In genomic region chr6:32244946-32245398, GRCh38 we compare ENCODE assay signal across 8 cellular contexts. TPM values are rescaled to one million over a fixed set of nuclear protein-coding genes. Genes with fewer than 3 reads are reported as not detected.
DNase-seq lines count a peak whose midpoint lies in the region; ATAC-seq and TF ChIP-seq lines count a peak whose summit lies in the region.

No MANE protein-coding gene starts in this region.

- H3K36me3 ChIP-seq in aorta (ENCODE audit: control insufficient read depth in 1 of 2, insufficient read depth in 2 of 2, low read length in 1 of 2): no peaks in the 10 kb centered on the region

- under 1% methylated on average over 14 of the region's 14 CpGs for WGBS in right cardiac atrium
- 0 to 1% methylated on average over 14 of the region's 14 CpGs for WGBS in aorta, 2 donors

- H3K27ac Mint-ChIP-seq in T-cell: peak overlapping the region; percentile 29 to 49

- H3K4me3 ChIP-seq in right cardiac atrium (ENCODE audit: low read length): no peak overlapping the region
- H3K4me3 ChIP-seq in retinal pigment epithelial cell (ENCODE audit: low read length): no peak overlapping the region
- no peak overlapping the region for H3K4me3 ChIP-seq in aorta (ENCODE audit: low read length in 2 of 2)

- H3K9me3 ChIP-seq in right cardiac atrium (ENCODE audit: control insufficient read depth, low read length) (no peaks in the 10 kb centered on the region), aorta (ENCODE audit: control insufficient read depth, low read length) (no peaks in the 10 kb centered on the region)

- TF ChIP-seq RAD21 in Ishikawa (IDR thresholded peaks at IDR 0.05; ENCODE audit: low read depth): peak; percentile 85

- peak overlapping the region; percentile 18 to 59 (median 37) for H3K4me3 Mint-ChIP-seq in T-cell

- H3K27me3 ChIP-seq in right cardiac atrium (ENCODE audit: control insufficient read depth, insufficient read depth): no peaks in the 10 kb centered on the region
- no peaks in the 10 kb centered on the region for H3K27me3 ChIP-seq in aorta (ENCODE audit: control insufficient read depth in 1 of 2, insufficient read depth in 2 of 2, low read length in 1 of 2)

- TF ChIP-seq CTCF in retinal pigment epithelial cell (conservative IDR thresholded peaks at IDR 0.05; ENCODE audit: low read depth, low read length): peak; percentile 92

- CTCF ChIA-PET in T-cell (lab: Charles Lee): interaction anchor here (0.5 to 1.0 kb wide), 5 partner anchors 9 to 541 kb away, joined by 3 to 6 read pairs (median 3); no protein-coding TSS in a partner anchor

- peak; percentile 69 for DNase-seq in DMS79 treated with DMSO at 0.1 percent for 48 hours (lab: John Stamatoyannopoulos, UW)
- peak; percentile 22 to 75 (median 60) for DNase-seq in T-cell
- peak; percentile 78 for DNase-seq in amniotic epithelial cell (ENCODE audit: low read depth)
- peak; percentile 87 to 93 (median 93) for DNase-seq in right cardiac atrium
- DNase-seq in retinal pigment epithelial cell (ENCODE audit: low read depth): no peak
- DNase-seq in aorta: peak; percentile 86 to 94

- H3K4me1 Mint-ChIP-seq in T-cell: peaks cover 5 to 9% (median 6%) of the 10 kb centered on the region in 3 donors

- no peaks in the 10 kb centered on the region for H3K36me3 Mint-ChIP-seq in T-cell

- H3K27ac ChIP-seq in right cardiac atrium (ENCODE audit: low read length) (peak overlapping the region; percentile 62), aorta (ENCODE audit: low read depth in 1 of 2, low read length in 2 of 2) (no peak overlapping the region)

- peaks cover 0 to 2% of the 10 kb centered on the region in 2 donors for H3K27me3 Mint-ChIP-seq in T-cell

- H3K4me1 ChIP-seq in right cardiac atrium (ENCODE audit: control insufficient read depth, insufficient read depth, low read length) (no peaks in the 10 kb centered on the region), aorta (ENCODE audit: control insufficient read depth in 1 of 2, insufficient read depth in 2 of 2, low read length in 2 of 2) (no peaks in the 10 kb centered on the region)

- TF ChIP-seq EP300 in Ishikawa (IDR thresholded peaks at IDR 0.05; ENCODE audit: borderline replicate concordance): no peak

- ATAC-seq in T-cell (replicated peaks in 1 of 4) (peak; percentile 71 to 83 (median 75)), right cardiac atrium (peak; percentile 87 to 88), aorta (ENCODE audit: low FRiP score) (peak; percentile 95), HG03565 (IDR thresholded peaks at IDR 0.05; ENCODE audit: unreplicated experiment) (no peak)

- no peaks in the 10 kb centered on the region for H3K9me3 Mint-ChIP-seq in T-cell

- intact Hi-C loops in right cardiac atrium (cut with DNase I): loop anchor here in 1 of 4 donors (5.0 kb wide), 2 partner anchors 147 to 167 kb away; no protein-coding TSS in a partner anchor
- intact Hi-C loops in aorta (cut with DNase I): loop anchor here (5.0 to 10.0 kb wide), 2 partner anchors 167 to 170 kb away; no protein-coding TSS in a partner anchor

- POLR2A ChIA-PET in T-cell (lab: Charles Lee): no interaction called here

TF ChIP-seq in Ishikawa, 13 proteins besides CTCF, POLR2A, EP300 and RAD21:
- TF ChIP-seq CEBPB (IDR thresholded peaks at IDR 0.05) (no peak), TAF1 (IDR thresholded peaks at IDR 0.05; ENCODE audit: low read depth) (no peak), NFIC (IDR thresholded peaks at IDR 0.05) (no peak), FOXM1 (IDR thresholded peaks at IDR 0.05; ENCODE audit: borderline replicate concordance, low read depth) (no peak), YY1 (IDR thresholded peaks at IDR 0.05; ENCODE audit: low read depth) (no peak), ZBTB7A (IDR thresholded peaks at IDR 0.05; ENCODE audit: low read depth) (peak; percentile 83), EGR1 (IDR thresholded peaks at IDR 0.05) (no peak), TCF12 (IDR thresholded peaks at IDR 0.05; ENCODE audit: low read depth) (0 out of 2 replicates have a peak, but pooled peaks have one; percentile 19), CREB1 (IDR thresholded peaks at IDR 0.05; ENCODE audit: low read depth) (no peak), USF1 (IDR thresholded peaks at IDR 0.05) (peak; percentile 37; the same call in 1 of the 2 replicates), MAX (IDR thresholded peaks at IDR 0.05) (peak; percentile 76; the same call in 1 of the 2 replicates), REST (IDR thresholded peaks at IDR 0.05; ENCODE audit: low read depth) (no peak), TEAD4 (IDR thresholded peaks at IDR 0.05) (no peak)

RNA-seq across cellular contexts. Expression of gene NOTCH4, which starts 21.1 kb away (rescaled TPM):
- 1 to 10 TPM in 3 of 5 donors, under 1 TPM in 2; 0.70 to 1.7 (median 1.1) TPM for total RNA-seq in T-cell
- total RNA-seq in right cardiac atrium: 10 to 100 TPM; 14.4 to 27.6 (median 22.1) TPM
- polyA plus RNA-seq in right cardiac atrium: 33.5 TPM
- total RNA-seq in aorta: 10 to 100 TPM; 35.2 to 64.4 TPM
- 1 to 10 TPM; 4.0 to 7.3 TPM for polyA plus RNA-seq in aorta

RNA-seq across cellular contexts. Expression of gene GPSM3, which starts 52.5 kb away (rescaled TPM):
- 100 to 1,000 TPM; 267 to 311 (median 274) TPM for total RNA-seq in T-cell
- total RNA-seq in right cardiac atrium: 1 to 10 TPM; 5.9 to 9.5 (median 8.3) TPM
- polyA plus RNA-seq in right cardiac atrium: 4.0 TPM
- 10 to 100 TPM; 20.1 to 26.2 TPM for total RNA-seq in aorta
- polyA plus RNA-seq in aorta: 10 to 100 TPM in 1 of 2 donors, 1 to 10 TPM in 1; 5.4 to 31.1 TPM

RNA-seq across cellular contexts. Expression of gene PBX2, which starts 55.0 kb away (rescaled TPM):
- total RNA-seq in T-cell (100 to 1,000 TPM; 124 to 171 (median 148) TPM), right cardiac atrium (10 to 100 TPM; 44.1 to 61.0 (median 51.8) TPM), aorta (10 to 100 TPM; 66.0 to 91.2 TPM)
- polyA plus RNA-seq in right cardiac atrium (44.7 TPM), aorta (10 to 100 TPM; 11.5 to 64.0 TPM)

Comparison
In these comparisons a context has a peak if more than half of its experiments do, and no peak if none do; other contexts are left out.
1. RNA of gene NOTCH4, which starts 21.1 kb away (total RNA-seq): 35.2 to 64.4 TPM in aorta and 14.4 to 27.6 TPM in right cardiac atrium; 0.70 to 1.7 TPM in T-cell; every median in the first group is over 4 times any median in the second.
2. RNA of gene GPSM3, which starts 52.5 kb away (total RNA-seq): 267 to 311 TPM in T-cell; 20.1 to 26.2 TPM in aorta and 5.9 to 9.5 TPM in right cardiac atrium; every median in the first group is over 4 times any median in the second.